In genomic region chr10:87869139-87869538, GRCh38 we compare ENCODE assay signal across 8 cellular contexts. TPM values are rescaled to one million over a fixed set of nuclear protein-coding genes. Genes with fewer than 3 reads are reported as not detected.
DNase-seq lines count a peak whose midpoint lies in the region; TF ChIP-seq lines count a peak whose summit lies in the region.
"Not testable (repeated sequence)": the region's sequence is repeated elsewhere in the genome, so short reads cannot be mapped to it uniquely, and the experiment has no call there.

No MANE protein-coding gene starts in this region.

- not testable (repeated sequence) for H3K9me3 Mint-ChIP-seq in activated naive CD8-positive, alpha-beta T cell (ENCODE audit: low read depth); stimulated activated naive CD8-positive, alpha-beta T cell treated with anti-CD3 and anti-CD28 coated beads, Interleukin-15, Interleukin-2, amounts not matched to agents 100 ng/mL and 50 ng/mL, for 24 hours

- not testable (repeated sequence) for H2AFZ ChIP-seq in SU-DHL-6 (ENCODE audit: low read depth, low read length, severe bottlenecking); hepatocyte; neural cell (ENCODE audit: low read depth, low read length)

- not testable (repeated sequence) for TF ChIP-seq RAD21 in neural cell (conservative IDR thresholded peaks at IDR 0.05)

- not testable (repeated sequence) for H3K9me2 ChIP-seq in SU-DHL-6 (replicated peaks; ENCODE audit: insufficient read depth, low read length); hepatocyte (replicated peaks; ENCODE audit: insufficient read depth); neural cell (ENCODE audit: insufficient read depth, low read length)

- WGBS in hepatocyte (ENCODE audit: low lambda C conversion rate, missing lambda C conversion rate) = 95% methylated on average over 9 of the region's 9 CpGs

- H3K4me3 ChIP-seq in BJ (ENCODE audit: low read depth, low read length) (peak overlapping the region; percentile 84), SU-DHL-6 (ENCODE audit: insufficient read depth, low read length, poor library complexity, severe bottlenecking) (peak overlapping the region; percentile 89), dorsolateral prefrontal cortex (peak overlapping the region in 44 of 59 donors; percentile 2 to 98 (median 87)), neural cell (ENCODE audit: low read length) (peak overlapping the region; percentile 80)
- not testable (repeated sequence) for H3K4me3 ChIP-seq in hepatocyte

- not testable (repeated sequence) for H3K36me3 Mint-ChIP-seq in activated naive CD8-positive, alpha-beta T cell
- peaks cover 24% of the 10 kb centered on the region for H3K36me3 Mint-ChIP-seq in stimulated activated naive CD8-positive, alpha-beta T cell treated with anti-CD3 and anti-CD28 coated beads, Interleukin-15, Interleukin-2, amounts not matched to agents 100 ng/mL and 50 ng/mL, for 24 hours (ENCODE audit: low read depth)

- TF ChIP-seq CTCF in BJ (IDR thresholded peaks at IDR 0.05; ENCODE audit: insufficient read depth, low read depth, low read length); SU-DHL-6 (IDR thresholded peaks at IDR 0.05; ENCODE audit: insufficient read depth, low read length, poor library complexity, severe bottlenecking); dorsolateral prefrontal cortex (IDR thresholded peaks at IDR 0.05 in 54 of 56, conservative IDR thresholded peaks at IDR 0.05 in 2 of 56; ENCODE audit: low read depth in 1 of 56, partially characterized antibody in 56 of 56); hepatocyte (IDR thresholded peaks at IDR 0.05; ENCODE audit: poor library complexity); neural cell (IDR thresholded peaks at IDR 0.05; ENCODE audit: poor library complexity, severe bottlenecking): not testable (repeated sequence)

- H3K9me3 ChIP-seq in SU-DHL-6 (ENCODE audit: insufficient read depth, low read length); hepatocyte (ENCODE audit: low read depth); neural cell (ENCODE audit: low read length): not testable (repeated sequence)

- POLR2A ChIA-PET in BJ (lab: Charles Lee); HEK293T (lab: Yijun Ruan, JAX): not testable (repeated sequence)

- H3K27ac ChIP-seq in SU-DHL-6 (ENCODE audit: low read depth, low read length); hepatocyte; neural cell (ENCODE audit: low read length): not testable (repeated sequence)
- peak overlapping the region in 11 of 59 donors; percentile 18 to 99 (median 40) for H3K27ac ChIP-seq in dorsolateral prefrontal cortex

- H3K27me3 ChIP-seq in BJ (ENCODE audit: control insufficient read depth, insufficient read depth, low read length); SU-DHL-6 (ENCODE audit: low read length); dorsolateral prefrontal cortex; hepatocyte; neural cell (ENCODE audit: insufficient read depth, low read depth, low read length): not testable (repeated sequence)

- H4K20me1 ChIP-seq in SU-DHL-6 (ENCODE audit: low read depth, low read length) = peaks cover 70% of the 10 kb centered on the region
- peaks cover 97% of the 10 kb centered on the region for H4K20me1 ChIP-seq in hepatocyte (ENCODE audit: insufficient read depth, poor library complexity, severe bottlenecking)
- peaks cover 31% of the 10 kb centered on the region for H4K20me1 ChIP-seq in neural cell (ENCODE audit: insufficient read depth)

- H3K4me1 Mint-ChIP-seq in activated naive CD8-positive, alpha-beta T cell (ENCODE audit: low read depth) = peaks cover 84% of the 10 kb centered on the region
- H3K4me1 Mint-ChIP-seq in stimulated activated naive CD8-positive, alpha-beta T cell treated with anti-CD3 and anti-CD28 coated beads, Interleukin-15, Interleukin-2, amounts not matched to agents 100 ng/mL and 50 ng/mL, for 24 hours (ENCODE audit: low read depth) = peaks cover 75% of the 10 kb centered on the region

- H3K27me3 Mint-ChIP-seq in activated naive CD8-positive, alpha-beta T cell; stimulated activated naive CD8-positive, alpha-beta T cell treated with anti-CD3 and anti-CD28 coated beads, Interleukin-15, Interleukin-2, amounts not matched to agents 100 ng/mL and 50 ng/mL, for 24 hours: not testable (repeated sequence)

- not testable (repeated sequence) for TF ChIP-seq EP300 in neural cell (conservative IDR thresholded peaks at IDR 0.05; ENCODE audit: poor library complexity, severe bottlenecking)

- not testable (repeated sequence) for H3K27ac Mint-ChIP-seq in activated naive CD8-positive, alpha-beta T cell; stimulated activated naive CD8-positive, alpha-beta T cell treated with anti-CD3 and anti-CD28 coated beads, Interleukin-15, Interleukin-2, amounts not matched to agents 100 ng/mL and 50 ng/mL, for 24 hours

- intact Hi-C loops in dorsolateral prefrontal cortex (cut with DNase I) = loop anchor here (10.0 kb wide), 2 partner anchors 686 to 716 kb away; partner anchors contain the start of genes LIPJ (in 1 of the 2) and RNLS (in 1 of the 2)

- peaks cover 100% of the 10 kb centered on the region for H3K79me2 ChIP-seq in SU-DHL-6 (ENCODE audit: insufficient read depth, low read length)
- peaks cover 100% of the 10 kb centered on the region for H3K79me2 ChIP-seq in hepatocyte
- peaks cover 97% of the 10 kb centered on the region for H3K79me2 ChIP-seq in neural cell (replicated peaks; ENCODE audit: insufficient read depth, low read length)

- peak overlapping the region; percentile 83 for H3K4me3 Mint-ChIP-seq in activated naive CD8-positive, alpha-beta T cell
- H3K4me3 Mint-ChIP-seq in stimulated activated naive CD8-positive, alpha-beta T cell treated with anti-CD3 and anti-CD28 coated beads, Interleukin-15, Interleukin-2, amounts not matched to agents 100 ng/mL and 50 ng/mL, for 24 hours = peak overlapping the region; percentile 72

- CTCF ChIA-PET in BJ (lab: Yijun Ruan, JAX) = interaction anchor here (0.8 kb wide), 1 partner anchor 520 kb away, joined by 4 read pairs; no protein-coding TSS in a partner anchor
- CTCF ChIA-PET in HEK293T (lab: Yijun Ruan, JAX) = not testable (repeated sequence)

- not testable (repeated sequence) for H3K36me3 ChIP-seq in BJ (ENCODE audit: control insufficient read depth, insufficient read depth, low read length); hepatocyte (replicated peaks; ENCODE audit: insufficient read depth, low read depth); neural cell (ENCODE audit: insufficient read depth, low read length)
- peaks cover 69% of the 10 kb centered on the region for H3K36me3 ChIP-seq in SU-DHL-6 (ENCODE audit: low read length)

- H3F3A ChIP-seq in SU-DHL-6 (ENCODE audit: insufficient read depth) = peaks cover 35% of the 10 kb centered on the region
- H3F3A ChIP-seq in neural cell (ENCODE audit: insufficient read depth, low read length, poor library complexity, severe bottlenecking) = not testable (repeated sequence)

- not testable (repeated sequence) for DNase-seq in BJ (ENCODE audit: low read depth); HEK293T (ENCODE audit: extremely low spot score); dorsolateral prefrontal cortex; hepatocyte (ENCODE audit: low spot score)

- peak overlapping the region; percentile 92 for H3K9ac ChIP-seq in SU-DHL-6 (ENCODE audit: low read length)
- H3K9ac ChIP-seq in neural cell (ENCODE audit: low read length) = not testable (repeated sequence)

- peaks cover 19% of the 10 kb centered on the region for H3K4me1 ChIP-seq in hepatocyte (ENCODE audit: insufficient read depth)

- H3K4me2 ChIP-seq in SU-DHL-6 (ENCODE audit: low read depth, low read length, poor library complexity, severe bottlenecking) (peak overlapping the region; percentile 95), hepatocyte (peak overlapping the region; percentile 83), neural cell (ENCODE audit: low read length) (peak overlapping the region; percentile 81)

TF ChIP-seq in HEK293T, 16 proteins besides CTCF, POLR2A, EP300 and RAD21:
- peak; percentile 47; the same call in 1 of the 2 replicates for TF ChIP-seq ZNF384 (IDR thresholded peaks at IDR 0.05)

RNA-seq across cellular contexts. Expression of gene PTEN, which starts 5.7 kb away (rescaled TPM):
- polyA plus RNA-seq in BJ (2011; rRNA removed) (29.6 and 66.9 TPM in 2 replicates), hepatocyte (32.8 and 33.6 TPM in 2 replicates), neural cell (47.3 and 50.4 TPM in 2 replicates)
- polyA minus RNA-seq in BJ (2011; rRNA and poly(A)+ RNA removed) = 55.7 and 87.5 TPM in 2 replicates
- total RNA-seq in dorsolateral prefrontal cortex (100 to 1,000 TPM in 11 of 120 experiments, 10 to 100 TPM in 109; 50.1 to 114 (median 83.5) TPM), hepatocyte (102 and 128 TPM in 2 replicates)
- polyA minus RNA-seq in neural cell = 218 and 240 TPM in 2 replicates

RNA-seq across cellular contexts. Expression of gene KLLN, which starts 5.8 kb away (rescaled TPM):
- polyA plus RNA-seq in BJ (2011; rRNA removed) = 0.42 and 0.44 TPM in 2 replicates
- polyA minus RNA-seq in BJ (2011; rRNA and poly(A)+ RNA removed) = 0.47 and 0.57 TPM in 2 replicates
- total RNA-seq in dorsolateral prefrontal cortex = 1 to 10 TPM in 63 of 120 experiments, under 1 TPM in 57; 0.53 to 1.9 (median 1.0) TPM
- 0.53 and 1.2 TPM in 2 replicates for total RNA-seq in hepatocyte
- 0.21 and 0.50 TPM in 2 replicates for polyA plus RNA-seq in hepatocyte
- polyA plus RNA-seq in neural cell = 0.30 and 0.77 TPM in 2 replicates
- 2.8 and 2.9 TPM in 2 replicates for polyA minus RNA-seq in neural cell

RNA-seq across cellular contexts. Expression of gene ATAD1, which starts 51.1 kb away (rescaled TPM):
- polyA plus RNA-seq in BJ (2011; rRNA removed) (13.7 and 36.1 TPM in 2 replicates), hepatocyte (31.6 and 33.4 TPM in 2 replicates), neural cell (136 and 165 TPM in 2 replicates)
- polyA minus RNA-seq in BJ (2011; rRNA and poly(A)+ RNA removed) = 11.1 and 12.3 TPM in 2 replicates
- total RNA-seq in dorsolateral prefrontal cortex (100 to 1,000 TPM in 1 of 120 experiments, 10 to 100 TPM in 119; 36.0 to 101 (median 69.0) TPM), hepatocyte (50.7 and 52.6 TPM in 2 replicates)
- 165 and 188 TPM in 2 replicates for polyA minus RNA-seq in neural cell
